Comparison of ENCODE assay signal across 13 cellular contexts in genomic region chr17:32264823-32265191, GRCh38. TPM values are rescaled to one million over a fixed set of nuclear protein-coding genes. Genes with fewer than 3 reads are reported as not detected.
A peak's percentile ranks its signal among the peaks of the same experiment; 100 is the strongest.
DNase-seq lines count a peak whose midpoint lies in the region; ATAC-seq and TF ChIP-seq lines count a peak whose summit lies in the region.
"Had no signal": no experiment of that assay in that cellular context is flagged by ENCODE, and none has a peak within 500 bp of the region (broad histone marks: within the 10 kb centered on the region; RNA-seq: fewer than 3 reads in every experiment).

No MANE protein-coding gene starts in this region.

- no peaks in the 10 kb centered on the region for H3K79me1 ChIP-seq in mesendoderm (ENCODE audit: low read length)

- no peak overlapping the region for H2BK120ac ChIP-seq in mesendoderm (ENCODE audit: low read depth, low read length)

- no peaks in the 10 kb centered on the region for H3K79me2 ChIP-seq in mesendoderm (ENCODE audit: control insufficient read depth, insufficient read depth, low read length)

- DNase-seq in activated naive CD8-positive, alpha-beta T cell treated with anti-CD3 and anti-CD28 coated beads for 36 hours: no peak
- DNase-seq in mesendoderm: no peak
- no peak for DNase-seq in transverse colon
- DNase-seq in NCI-H2107 (lab: John Stamatoyannopoulos, UW): no peak
- no peak for DNase-seq in OCI-M1 (lab: John Stamatoyannopoulos, UW)
- DNase-seq: activated CD4-positive, alpha-beta T cell treated with anti-CD3 and anti-CD28 coated beads, Interleukin-2, amount 50 U/mL, for 4 hours; cerebellar nuclear complex; NCI-H1092 had no signal

- in situ Hi-C loops in transverse colon (cut with MboI; ENCODE audit: low pct_ligation_motif_present in 1 of 4, low pct_unique_long_range_greater_than_20kb in 1 of 4, low sequenced_read_pairs in 3 of 4): no loop called here

- H3K4me2 ChIP-seq in mesendoderm (ENCODE audit: low read length): peak overlapping the region; percentile 28

- no peak overlapping the region for H4K8ac ChIP-seq in mesendoderm (ENCODE audit: low read depth, low read length)

- no peak overlapping the region for H3K23ac ChIP-seq in mesendoderm (ENCODE audit: low read length)

- H3K4me3 Mint-ChIP-seq in activated naive CD8-positive, alpha-beta T cell: peak overlapping the region; percentile 80
- H3K4me3 Mint-ChIP-seq in activated naive CD8-positive, alpha-beta T cell treated with anti-CD3 and anti-CD28 coated beads for 36 hours: no peak overlapping the region
- peak overlapping the region; percentile 73 for H3K4me3 Mint-ChIP-seq in activated T-helper 17 cell treated with anti-CD3 and anti-CD28 coated beads, Interleukin-2, amount 50 U/mL, for 72 hours

- peaks cover 2% of the 10 kb centered on the region for H3K27me3 ChIP-seq in mesendoderm (ENCODE audit: insufficient read depth, low read length, poor library complexity)
- peaks cover 71% of the 10 kb centered on the region for H3K27me3 ChIP-seq in transverse colon

- H3K36me3 Mint-ChIP-seq in activated naive CD8-positive, alpha-beta T cell: no peaks in the 10 kb centered on the region
- no peaks in the 10 kb centered on the region for H3K36me3 Mint-ChIP-seq in activated naive CD8-positive, alpha-beta T cell treated with anti-CD3 and anti-CD28 coated beads for 36 hours
- no peaks in the 10 kb centered on the region for H3K36me3 Mint-ChIP-seq in activated T-helper 17 cell treated with anti-CD3 and anti-CD28 coated beads, Interleukin-2, amount 50 U/mL, for 72 hours (ENCODE audit: low read depth)
- H3K36me3 Mint-ChIP-seq: stimulated activated memory B cell treated with anti-CD40 and anti-IgM and Interleukin-4, amounts not matched to agents 10 μg/mL and 1 μg/mL and 100 μg/mL, for 72 hours had no signal

- no peak overlapping the region for H3K4me3 ChIP-seq in mesendoderm (ENCODE audit: low read length)
- H3K4me3 ChIP-seq in transverse colon: peak overlapping the region in 1 of 4 donors; percentile 79
- H3K4me3 ChIP-seq: GM12878 had no signal

- no peak overlapping the region for H2AK5ac ChIP-seq in mesendoderm (ENCODE audit: low read length)

- no peak for TF ChIP-seq EP300 in transverse colon (IDR thresholded peaks at IDR 0.05; ENCODE audit: low read depth)

- no peak overlapping the region for H2BK5ac ChIP-seq in mesendoderm (ENCODE audit: low read length)

- H3K9me3 Mint-ChIP-seq in activated naive CD8-positive, alpha-beta T cell (ENCODE audit: low read depth): no peaks in the 10 kb centered on the region
- no peaks in the 10 kb centered on the region for H3K9me3 Mint-ChIP-seq in activated naive CD8-positive, alpha-beta T cell treated with anti-CD3 and anti-CD28 coated beads for 36 hours
- H3K9me3 Mint-ChIP-seq in activated T-helper 17 cell treated with anti-CD3 and anti-CD28 coated beads, Interleukin-2, amount 50 U/mL, for 72 hours: no peaks in the 10 kb centered on the region
- H3K9me3 Mint-ChIP-seq: stimulated activated memory B cell treated with anti-CD40 and anti-IgM and Interleukin-4, amounts not matched to agents 10 μg/mL and 1 μg/mL and 100 μg/mL, for 72 hours had no signal

- TF ChIP-seq CTCF in transverse colon (IDR thresholded peaks at IDR 0.05): no peak

- H3K27ac Mint-ChIP-seq in activated naive CD8-positive, alpha-beta T cell: no peak overlapping the region
- no peak overlapping the region for H3K27ac Mint-ChIP-seq in activated naive CD8-positive, alpha-beta T cell treated with anti-CD3 and anti-CD28 coated beads for 36 hours
- no peak overlapping the region for H3K27ac Mint-ChIP-seq in activated T-helper 17 cell treated with anti-CD3 and anti-CD28 coated beads, Interleukin-2, amount 50 U/mL, for 72 hours
- H3K27ac Mint-ChIP-seq: stimulated activated memory B cell treated with anti-CD40 and anti-IgM and Interleukin-4, amounts not matched to agents 10 μg/mL and 1 μg/mL and 100 μg/mL, for 72 hours had no signal

- no peak overlapping the region for H3K18ac ChIP-seq in mesendoderm (ENCODE audit: low read length)

- H3K4ac ChIP-seq in mesendoderm (ENCODE audit: low read depth, low read length): no peak overlapping the region

- no peak overlapping the region for H4K5ac ChIP-seq in mesendoderm (ENCODE audit: low read length)

- peak overlapping the region; percentile 35 for H3K9ac ChIP-seq in mesendoderm (ENCODE audit: low read length)

- peaks cover 33% of the 10 kb centered on the region for H3K27me3 Mint-ChIP-seq in activated naive CD8-positive, alpha-beta T cell
- H3K27me3 Mint-ChIP-seq in activated naive CD8-positive, alpha-beta T cell treated with anti-CD3 and anti-CD28 coated beads for 36 hours: peaks cover 71% of the 10 kb centered on the region
- peaks cover 54% of the 10 kb centered on the region for H3K27me3 Mint-ChIP-seq in activated T-helper 17 cell treated with anti-CD3 and anti-CD28 coated beads, Interleukin-2, amount 50 U/mL, for 72 hours

- H3K4me1 Mint-ChIP-seq in activated naive CD8-positive, alpha-beta T cell (ENCODE audit: low read depth): peaks cover 17% of the 10 kb centered on the region
- peaks cover 9% of the 10 kb centered on the region for H3K4me1 Mint-ChIP-seq in activated naive CD8-positive, alpha-beta T cell treated with anti-CD3 and anti-CD28 coated beads for 36 hours
- peaks cover 9% of the 10 kb centered on the region for H3K4me1 Mint-ChIP-seq in activated T-helper 17 cell treated with anti-CD3 and anti-CD28 coated beads, Interleukin-2, amount 50 U/mL, for 72 hours

- H3K27ac ChIP-seq in mesendoderm (ENCODE audit: low read depth, low read length) (no peak overlapping the region), transverse colon (peak overlapping the region in 3 of 4 donors; percentile 13 to 65 (median 19))

- H3K36me3 ChIP-seq in mesendoderm (ENCODE audit: control insufficient read depth, insufficient read depth, low read length) (no peaks in the 10 kb centered on the region), transverse colon (no peaks in the 10 kb centered on the region)

- no peak for TF ChIP-seq POLR2A in transverse colon (IDR thresholded peaks at IDR 0.05)

- no CpG with 5 or more reads among the region's 8 CpGs for WGBS in mesendoderm (ENCODE audit: extremely low coverage, insufficient coverage, low lambda C conversion rate)
- 28% methylated on average over 8 of the region's 8 CpGs; no CpG with 5 or more reads in 1 of the 2 donors for WGBS in transverse colon (ENCODE audit: low coverage in 1 of 2), 2 donors

- no peak for ATAC-seq in activated T-helper 17 cell treated with anti-CD3 and anti-CD28 coated beads, Interleukin-2, amount 50 U/mL, for 72 hours (replicated peaks)
- no peak for ATAC-seq in HG03025 (IDR thresholded peaks at IDR 0.05; ENCODE audit: low FRiP score, unreplicated experiment)
- ATAC-seq: stimulated activated memory B cell treated with anti-CD40 and anti-IgM and Interleukin-4, amounts not matched to agents 10 μg/mL and 1 μg/mL and 100 μg/mL, for 72 hours had no signal

- intact Hi-C loops in transverse colon (cut with DNase I; ENCODE audit: low total_unique reads): no loop called here

- H3K56ac ChIP-seq in mesendoderm (ENCODE audit: low read length): peak overlapping the region; percentile 47

- peaks cover 8% of the 10 kb centered on the region for H3K4me1 ChIP-seq in mesendoderm (ENCODE audit: control insufficient read depth, low read depth, low read length)
- peaks cover 9 to 31% (median 22%) of the 10 kb centered on the region in 4 donors for H3K4me1 ChIP-seq in transverse colon

- no peaks in the 10 kb centered on the region for H3K9me3 ChIP-seq in transverse colon

- no peak overlapping the region for H2BK15ac ChIP-seq in mesendoderm (replicated peaks; ENCODE audit: low read depth)

RNA-seq across cellular contexts. Expression of gene RHBDL3, which starts 0.8 kb away (rescaled TPM):
- under 1 TPM in 1 of 2 experiments, not detected in 1; 0.06 TPM for total RNA-seq in activated naive CD8-positive, alpha-beta T cell treated with anti-CD3 and anti-CD28 coated beads for 36 hours
- total RNA-seq in activated T-helper 17 cell treated with anti-CD3 and anti-CD28 coated beads, Interleukin-2, amount 50 U/mL, for 72 hours: under 1 TPM in 1 of 2 donors, not detected in 1; 0.13 TPM
- polyA plus RNA-seq in mesendoderm (2013, experiment 1 of 2): 0.72 TPM
- polyA plus RNA-seq in mesendoderm (2013, experiment 2 of 2): 0.69 TPM
- total RNA-seq in transverse colon: under 1 TPM in 2 of 4 donors, not detected in 2; 0.27 to 0.64 TPM
